Comparison of ENCODE assay signal across 10 cellular contexts in the genomic region with DNA sequence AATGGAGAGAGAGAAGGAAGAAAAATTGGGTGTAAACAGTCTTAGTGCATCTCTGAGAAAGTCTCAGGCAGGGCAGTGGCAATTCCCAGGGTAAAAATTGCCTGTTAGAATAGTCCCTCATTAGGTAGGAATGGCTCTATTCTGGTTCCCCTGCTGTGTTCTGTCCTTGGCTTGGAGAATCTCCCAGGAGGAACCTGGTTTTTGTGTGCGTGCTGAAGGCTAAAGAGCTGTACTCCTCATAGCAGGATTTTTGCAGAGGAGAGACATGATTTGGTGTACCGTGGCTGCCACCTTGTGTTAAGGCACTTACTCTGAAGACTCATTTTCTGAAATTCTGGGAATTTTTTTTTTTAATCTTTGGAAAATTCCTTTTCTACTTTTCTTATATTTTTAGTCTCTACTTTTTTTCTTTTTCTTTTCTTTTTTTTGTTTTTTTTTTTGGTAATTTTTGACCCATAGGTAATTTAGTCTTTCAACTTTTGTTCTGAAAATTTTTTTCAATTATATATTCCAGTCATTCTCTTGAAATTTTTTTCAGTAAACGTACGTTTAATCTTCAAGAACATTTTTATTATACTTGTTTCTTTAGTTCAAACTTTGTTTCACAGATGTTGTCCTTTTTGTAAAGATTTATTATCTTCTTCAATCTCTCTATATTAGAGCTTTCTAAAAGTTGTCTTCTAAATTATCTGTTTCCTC.
DNase-seq lines count a peak whose midpoint lies in the region; ATAC-seq and TF ChIP-seq lines count a peak whose summit lies in the region.
"Had no signal": no experiment of that assay in that cellular context is flagged by ENCODE, and none has a peak within 500 bp of the region (broad histone marks: within the 10 kb centered on the region; RNA-seq: fewer than 3 reads in every experiment).

No MANE protein-coding gene starts in this region.

- TF ChIP-seq CTCF in IMR-90 (conservative IDR thresholded peaks at IDR 0.05; ENCODE audit: low read depth, low read length) (peak; percentile 81), PC-3 (conservative IDR thresholded peaks at IDR 0.05; ENCODE audit: low read depth, low read length) (peak; percentile 81), chondrocyte (IDR thresholded peaks at IDR 0.05) (peak; percentile 90), type B pancreatic cell (conservative IDR thresholded peaks at IDR 0.05) (peak; percentile 85)

- H2BK120ac ChIP-seq in IMR-90 (ENCODE audit: low read depth, low read length): no peak overlapping the region

- no peak overlapping the region for H2BK5ac ChIP-seq in IMR-90 (ENCODE audit: low read depth, low read length, poor library complexity, severe bottlenecking)

- H4K5ac ChIP-seq in IMR-90 (ENCODE audit: low read depth, low read length): no peak overlapping the region

- H3K9me2 ChIP-seq in PC-3 (replicated peaks; ENCODE audit: low read length): no peaks in the 10 kb centered on the region

- no peak overlapping the region for H4K91ac ChIP-seq in IMR-90 (ENCODE audit: insufficient read depth, low read depth, low read length)

- H3K27me3 Mint-ChIP-seq in chondrocyte (ENCODE audit: low read depth) (no peaks in the 10 kb centered on the region), type B pancreatic cell (no peaks in the 10 kb centered on the region)
- H3K27me3 Mint-ChIP-seq: activated naive CD4-positive, alpha-beta T cell treated with anti-CD3 and anti-CD28 coated beads, Interleukin-2, amount 50 U/mL, for 24 hours; stimulated activated naive CD8-positive, alpha-beta T cell treated with anti-CD3 and anti-CD28 coated beads, Interleukin-15, Interleukin-2, amounts not matched to agents 100 ng/mL and 50 ng/mL, for 24 hours had no signal

- H3K4me1 Mint-ChIP-seq in chondrocyte (ENCODE audit: low read depth): peaks cover 24% of the 10 kb centered on the region
- peaks cover 5% of the 10 kb centered on the region for H3K4me1 Mint-ChIP-seq in type B pancreatic cell (ENCODE audit: unreplicated experiment)

- DNase-seq in NCI-H2029 (lab: John Stamatoyannopoulos, UW) (peak; percentile 10), NCI-H2029 treated with DMSO at 0.1 percent for 48 hours (lab: John Stamatoyannopoulos, UW) (no peak), IMR-90 (peak; percentile 78), PC-3 (peak; percentile 78), chondrocyte (ENCODE audit: low spot score) (no peak), left lobe of liver (ENCODE audit: low spot score) (no peak), type B pancreatic cell (ENCODE audit: extremely low spot score, unreplicated experiment) (no peak)

- H4K20me1 ChIP-seq in IMR-90 (ENCODE audit: insufficient read depth, low read length) (no peaks in the 10 kb centered on the region), PC-3 (ENCODE audit: low read length) (no peaks in the 10 kb centered on the region)

- H3K4me1 ChIP-seq in IMR-90 (ENCODE audit: control insufficient read depth, insufficient read depth, low read length): no peaks in the 10 kb centered on the region
- no peaks in the 10 kb centered on the region for H3K4me1 ChIP-seq in PC-3 (ENCODE audit: insufficient read depth, low read length)

- H3K9ac ChIP-seq in IMR-90 (ENCODE audit: low read depth, low read length) (no peak overlapping the region), PC-3 (ENCODE audit: low read length) (no peak overlapping the region)

- H3K27ac ChIP-seq in IMR-90 (ENCODE audit: insufficient read depth, low read length): no peak overlapping the region
- H3K27ac ChIP-seq in PC-3 (ENCODE audit: low read length): no peak overlapping the region

- no peak overlapping the region for H2BK20ac ChIP-seq in IMR-90 (ENCODE audit: low read depth, low read length)

- no peak overlapping the region for H3K23ac ChIP-seq in IMR-90 (ENCODE audit: low read depth, low read length)

- H3K79me2 ChIP-seq in PC-3 (ENCODE audit: low read length): no peaks in the 10 kb centered on the region

- H3K36me3 ChIP-seq in IMR-90 (ENCODE audit: control insufficient read depth, insufficient read depth, low read length): peaks cover 3% of the 10 kb centered on the region
- H3K36me3 ChIP-seq in PC-3 (ENCODE audit: low read depth, low read length): peaks cover 6% of the 10 kb centered on the region; the same call in 1 of the 2 replicates

- ATAC-seq in IMR-90 (ENCODE audit: low read depth) (peak; percentile 89), PC-3 (peak; percentile 76), left lobe of liver (peak; percentile 80), GM19395 (IDR thresholded peaks at IDR 0.05; ENCODE audit: unreplicated experiment) (no peak)

- H3K9me3 ChIP-seq in IMR-90 (ENCODE audit: control insufficient read depth, insufficient read depth, low read length) (peaks cover 6% of the 10 kb centered on the region; the same call in 1 of the 2 replicates), PC-3 (ENCODE audit: low read length) (no peaks in the 10 kb centered on the region)

- H2AFZ ChIP-seq in IMR-90 (replicated peaks; ENCODE audit: low read length, poor library complexity) (peak overlapping the region; percentile 44), PC-3 (ENCODE audit: low read length) (no peak overlapping the region)

- H3K9me3 Mint-ChIP-seq in chondrocyte (ENCODE audit: low read depth) (peaks cover 13% of the 10 kb centered on the region), type B pancreatic cell (no peaks in the 10 kb centered on the region)

- CTCF ChIA-PET in IMR-90 (lab: Yijun Ruan, JAX): interaction anchor here (0.6 to 0.7 kb wide), 2 partner anchors 75 to 133 kb away, joined by 3 to 6 read pairs; no protein-coding TSS in a partner anchor
- CTCF ChIA-PET in PC-3 (lab: Charles Lee): interaction anchor here (0.7 kb wide), 1 partner anchor 137 kb away, joined by 7 read pairs; no protein-coding TSS in a partner anchor

- in situ Hi-C loops in IMR-90 (cut with MboI; ENCODE audit: low sequenced_read_pairs): no loop called here

- H2BK15ac ChIP-seq in IMR-90 (ENCODE audit: low read depth, low read length): no peak overlapping the region

- no peak overlapping the region for H3K56ac ChIP-seq in IMR-90 (ENCODE audit: extremely low read depth, insufficient read depth, low read length)

- TF ChIP-seq RAD21 in IMR-90 (IDR thresholded peaks at IDR 0.05; ENCODE audit: low read length): peak; percentile 82

- H3K36me3 Mint-ChIP-seq in chondrocyte (ENCODE audit: low read depth): peaks cover 14% of the 10 kb centered on the region
- peaks cover 18% of the 10 kb centered on the region for H3K36me3 Mint-ChIP-seq in type B pancreatic cell

- H3K4me3 Mint-ChIP-seq in chondrocyte (ENCODE audit: unreplicated experiment): no peak overlapping the region
- H3K4me3 Mint-ChIP-seq in type B pancreatic cell: no peak overlapping the region
- H3K4me3 Mint-ChIP-seq: activated naive CD4-positive, alpha-beta T cell treated with anti-CD3 and anti-CD28 coated beads, Interleukin-2, amount 50 U/mL, for 24 hours; stimulated activated naive CD8-positive, alpha-beta T cell treated with anti-CD3 and anti-CD28 coated beads, Interleukin-15, Interleukin-2, amounts not matched to agents 100 ng/mL and 50 ng/mL, for 24 hours had no signal

- WGBS in IMR-90 (ENCODE audit: extremely low coverage in 2 of 2, insufficient read length in 1 of 2), 2 experiments: no CpG with 5 or more reads among the region's 4 CpGs

- POLR2A ChIA-PET in IMR-90 (lab: Charles Lee; ENCODE audit: unreplicated experiment) (no interaction called here), PC-3 (lab: Charles Lee; ENCODE audit: unreplicated experiment) (no interaction called here)

- H3K18ac ChIP-seq in IMR-90 (ENCODE audit: low read depth, low read length): no peak overlapping the region

- H3K4me2 ChIP-seq in IMR-90 (ENCODE audit: low read depth, low read length): no peak overlapping the region
- H3K4me2 ChIP-seq in PC-3 (ENCODE audit: low read length): no peak overlapping the region

- intact Hi-C loops in IMR-90 (cut with micrococcal nuclease): loop anchor here (1.0 to 2.0 kb wide), 3 partner anchors 194 to 261 kb away; a partner anchor contains a TSS
- intact Hi-C loops in PC-3 (cut with micrococcal nuclease): loop anchor here (1.0 kb wide), 3 partner anchors 58 to 261 kb away; no protein-coding TSS in a partner anchor

- no peak overlapping the region for H4K8ac ChIP-seq in IMR-90 (ENCODE audit: low read depth in 2 of 2, low read length in 2 of 2)

- peaks cover 0 to 18% of the 10 kb centered on the region in 2 experiments; a peak in 2 of 4 replicates for H3K79me1 ChIP-seq in IMR-90 (ENCODE audit: low read depth in 1 of 2, low read length in 2 of 2)

- H2AK5ac ChIP-seq in IMR-90 (ENCODE audit: low read depth, low read length): no peak overlapping the region

- no peaks in the 10 kb centered on the region for H3K27me3 ChIP-seq in IMR-90 (ENCODE audit: control insufficient read depth, insufficient read depth, low read length)
- H3K27me3 ChIP-seq in PC-3 (ENCODE audit: low read length): no peaks in the 10 kb centered on the region

- H3K4me3 ChIP-seq in IMR-90 (ENCODE audit: insufficient read depth, low read depth, low read length) (no peak overlapping the region), PC-3 (ENCODE audit: low read length) (no peak overlapping the region)

- H3K4ac ChIP-seq in IMR-90 (ENCODE audit: low read depth, low read length): no peak overlapping the region

- H3K27ac Mint-ChIP-seq in chondrocyte (ENCODE audit: unreplicated experiment) (peak overlapping the region; percentile 28), type B pancreatic cell (peak overlapping the region; percentile 10)
- H3K27ac Mint-ChIP-seq: activated naive CD4-positive, alpha-beta T cell treated with anti-CD3 and anti-CD28 coated beads, Interleukin-2, amount 50 U/mL, for 24 hours; stimulated activated naive CD8-positive, alpha-beta T cell treated with anti-CD3 and anti-CD28 coated beads, Interleukin-15, Interleukin-2, amounts not matched to agents 100 ng/mL and 50 ng/mL, for 24 hours had no signal

- H2AK9ac ChIP-seq in IMR-90 (replicated peaks; ENCODE audit: low read depth, low read length, poor library complexity): no peak overlapping the region

- dilution Hi-C loops in IMR-90 (cut with HindIII; ENCODE audit: low sequenced_read_pairs, unreplicated experiment): no loop called here

- TF ChIP-seq POLR2A in IMR-90 (IDR thresholded peaks at IDR 0.05; ENCODE audit: low read depth, low read length): no peak

- no peaks in the 10 kb centered on the region for H3F3A ChIP-seq in PC-3 (ENCODE audit: low read length, unreplicated experiment)

- no peak overlapping the region for H3K14ac ChIP-seq in IMR-90 (replicated peaks; ENCODE audit: low read depth, low read length)

- H3K9me1 ChIP-seq in IMR-90 (ENCODE audit: insufficient read depth, low read length): no peaks in the 10 kb centered on the region

- BruUV-seq in IMR-90 (replicated peaks; lab: Mats Ljungman, UMichigan): no TSS peak
- no TSS peak for BruUV-seq in PC-3 (replicated peaks; lab: Mats Ljungman, UMichigan)

TF ChIP-seq in IMR-90, 13 proteins besides CTCF, POLR2A, EP300 and RAD21:
- no peak for TF ChIP-seq RCOR1 (IDR thresholded peaks at IDR 0.05; ENCODE audit: insufficient replicate concordance, low read length)
- TF ChIP-seq SMC3 (IDR thresholded peaks at IDR 0.05; ENCODE audit: low read depth, low read length): peak; percentile 73

Comparison
In these comparisons a context has a peak if more than half of its experiments do, and no peak if none do; other contexts are left out.
1. DNase-seq: peak in NCI-H2029 (single experiment), IMR-90 (single experiment) and PC-3 (single experiment); none in NCI-H2029 treated with DMSO at 0.1 percent for 48 hours (single experiment), chondrocyte (single experiment), left lobe of liver (single experiment) and type B pancreatic cell (single experiment).
2. Peak in every context shown above with its lines, with median percentiles within 50 percentile points of each other: CTCF ChIP-seq.